ENCODE assay signal across 14 cellular contexts in the genomic region with DNA sequence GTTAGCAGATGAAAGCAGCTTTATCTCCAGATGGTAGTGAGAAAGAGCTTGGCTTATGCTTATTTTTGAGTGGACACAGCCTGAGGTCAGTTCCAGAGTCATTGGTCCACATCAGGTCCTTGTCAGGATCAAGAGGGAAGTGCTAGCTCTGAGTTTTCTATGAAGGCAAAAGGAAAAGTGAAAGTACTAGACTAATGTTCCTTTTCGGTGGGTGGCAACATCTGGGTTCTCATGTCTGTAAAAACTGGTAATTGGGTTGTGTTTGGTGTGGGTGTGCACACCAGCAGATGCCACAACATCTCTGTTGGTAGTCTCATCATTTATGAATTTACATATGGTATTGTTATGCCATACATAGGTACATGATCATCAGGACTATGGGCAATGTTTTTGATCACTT.
A peak's percentile ranks its signal among the peaks of the same experiment; 100 is the strongest.
DNase-seq lines count a peak whose midpoint lies in the region; ATAC-seq and TF ChIP-seq lines count a peak whose summit lies in the region.
"Had no signal": no experiment of that assay in that cellular context is flagged by ENCODE, and none has a peak within 500 bp of the region (broad histone marks: within the 10 kb centered on the region; RNA-seq: fewer than 3 reads in every experiment).

No MANE protein-coding gene starts in this region.

- TF ChIP-seq CTCF in OCI-LY3 (IDR thresholded peaks at IDR 0.05; ENCODE audit: low read depth, low read length): no peak

- H3K79me2 ChIP-seq in ACC112 (ENCODE audit: control insufficient read depth, insufficient read depth, low read length, unreplicated experiment): no peaks in the 10 kb centered on the region
- H3K79me2 ChIP-seq in OCI-LY3 (ENCODE audit: low read length): no peaks in the 10 kb centered on the region

- ATAC-seq in GM18502 (IDR thresholded peaks at IDR 0.05; ENCODE audit: poor library complexity, unreplicated experiment) (peak; percentile 88), HG02759 (IDR thresholded peaks at IDR 0.05; ENCODE audit: unreplicated experiment) (peak; percentile 53), GM19395 (IDR thresholded peaks at IDR 0.05; ENCODE audit: unreplicated experiment) (no peak)
- ATAC-seq: activated CD4-positive, CD25-positive, alpha-beta regulatory T cell treated with anti-CD3 and anti-CD28 coated beads, Interleukin-2, amount 50 U/mL, for 24 hours; activated naive CD4-positive, alpha-beta T cell treated with anti-CD3 and anti-CD28 coated beads, Interleukin-2, amount 50 U/mL, for 72 hours; stimulated activated naive CD8-positive, alpha-beta T cell treated with anti-CD3 and anti-CD28 coated beads, Interleukin-15, amount 100 ng/mL, for 72 hours had no signal

- H3K9me3 ChIP-seq in OCI-LY3 (ENCODE audit: insufficient read depth, low read length): no peaks in the 10 kb centered on the region

- no peaks in the 10 kb centered on the region for H4K20me1 ChIP-seq in OCI-LY3 (ENCODE audit: insufficient read depth, low read length)

- H3K9ac ChIP-seq in OCI-LY3 (ENCODE audit: low read length): 0 out of 2 replicates have a peak overlapping the region, but pooled peaks have one; percentile 29

- H3K27me3 ChIP-seq in ACC112 (ENCODE audit: insufficient read depth, low read length): no peaks in the 10 kb centered on the region
- no peaks in the 10 kb centered on the region for H3K27me3 ChIP-seq in OCI-LY3 (ENCODE audit: low read depth, low read length)

- peak overlapping the region; percentile 72 for H3K4me2 ChIP-seq in OCI-LY3 (ENCODE audit: low read length)

- 0 out of 2 replicates have a peak overlapping the region, but pooled peaks have one; percentile 8 for H3K4me3 ChIP-seq in ACC112 (ENCODE audit: low read depth, low read length)
- H3K4me3 ChIP-seq in OCI-LY3 (ENCODE audit: low read length): peak overlapping the region; percentile 70

- H3K36me3 ChIP-seq in ACC112 (ENCODE audit: insufficient read depth, low read length) (no peaks in the 10 kb centered on the region), OCI-LY3 (replicated peaks; ENCODE audit: low read depth, low read length) (no peaks in the 10 kb centered on the region)

- no peak overlapping the region for H2AFZ ChIP-seq in ACC112 (ENCODE audit: low read length, unreplicated experiment)
- H2AFZ ChIP-seq in OCI-LY3 (ENCODE audit: low read depth, low read length): peak overlapping the region; percentile 82

- H3K27ac ChIP-seq in ACC112 (ENCODE audit: low read depth, low read length): no peak overlapping the region
- no peak overlapping the region for H3K27ac ChIP-seq in OCI-LY3 (ENCODE audit: low read length)

- no peak for DNase-seq in NCI-H187 (lab: John Stamatoyannopoulos, UW)
- no peak for DNase-seq in inferior parietal cortex (ENCODE audit: extremely low spot score)
- no peak for DNase-seq in DMS153 (lab: John Stamatoyannopoulos, UW)
- DNase-seq: cortex of kidney; EL; NCI-H1105 treated with DMSO at 0.1 percent for 48 hours; stimulated activated naive CD8-positive, alpha-beta T cell treated with anti-CD3 and anti-CD28 coated beads, Interleukin-15, amount 100 ng/mL, for 72 hours had no signal

- no peaks in the 10 kb centered on the region for H3K4me1 ChIP-seq in ACC112 (ENCODE audit: control insufficient read depth, insufficient read depth, low read length, unreplicated experiment)
- no peaks in the 10 kb centered on the region for H3K4me1 ChIP-seq in OCI-LY3 (ENCODE audit: low read length)
